1 cellular context compared by ENCODE assay signal in the genomic region with DNA sequence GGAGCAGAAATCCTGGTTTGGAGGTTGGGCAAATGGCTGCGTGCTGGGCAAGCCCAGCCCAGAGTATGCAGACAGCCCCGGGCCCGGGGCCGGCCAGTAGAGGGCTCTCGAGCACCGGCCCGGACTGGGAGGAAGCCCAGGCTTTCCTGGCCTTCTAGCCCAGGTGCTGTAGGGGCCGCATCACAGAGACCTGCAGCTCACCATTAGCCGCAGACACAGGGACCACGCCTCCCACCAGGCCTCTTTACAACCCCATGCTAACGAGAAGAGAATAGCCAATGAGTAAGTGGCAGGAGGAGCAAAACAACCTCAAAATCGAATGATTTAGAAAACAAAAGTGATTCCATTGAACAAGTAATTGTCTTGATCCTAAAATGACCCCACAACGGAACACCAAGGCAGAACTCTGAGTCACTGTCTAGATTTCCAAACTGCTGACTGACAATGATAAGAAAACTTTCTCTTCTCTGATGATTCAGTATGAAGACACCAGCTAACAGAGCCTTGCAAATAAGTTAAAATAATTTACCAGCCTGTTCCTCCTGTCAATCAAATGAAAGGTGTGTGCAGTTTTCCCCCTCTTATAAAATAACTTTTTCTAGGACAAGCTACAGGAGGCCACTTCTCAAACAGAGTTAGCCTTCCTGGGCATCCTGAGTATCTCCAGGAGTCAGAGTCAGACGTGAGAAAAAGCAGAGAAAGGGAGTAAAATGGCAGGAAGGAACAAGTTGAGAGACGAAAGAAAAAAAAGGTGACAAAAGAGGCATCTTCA.
TF ChIP-seq lines count a peak whose summit lies in the region.

No MANE protein-coding gene starts in this region.

TF ChIP-seq in HepG2, 621 proteins besides CTCF, POLR2A, EP300 and RAD21 (continued from another document and continues in another):
- TF ChIP-seq, protein P1, sequence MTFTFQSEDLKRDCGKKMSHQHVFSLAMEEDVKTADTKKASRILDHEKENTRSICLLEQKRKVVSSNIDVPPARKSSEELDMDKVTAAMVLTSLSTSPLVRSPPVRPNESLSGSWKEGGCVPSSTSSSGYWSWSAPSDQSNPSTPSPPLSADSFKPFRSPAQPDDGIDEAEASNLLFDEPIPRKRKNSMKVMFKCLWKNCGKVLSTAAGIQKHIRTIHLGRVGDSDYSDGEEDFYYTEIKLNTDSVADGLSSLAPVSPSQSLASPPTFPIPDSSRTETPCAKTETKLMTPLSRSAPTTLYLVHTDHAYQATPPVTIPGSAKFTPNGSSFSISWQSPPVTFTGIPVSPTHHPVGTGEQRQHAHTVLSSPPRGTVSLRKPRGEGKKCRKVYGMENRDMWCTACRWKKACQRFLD (CRISPR knock-in tag; IDR thresholded peaks at IDR 0.05; ENCODE audit: borderline replicate concordance) = no peak
- peak; percentile 59; the same call in 1 of the 2 replicates for TF ChIP-seq ARNT2 (CRISPR knock-in tag; IDR thresholded peaks at IDR 0.05; ENCODE audit: low read depth)
- no peak for TF ChIP-seq ZNF839 (CRISPR knock-in tag; IDR thresholded peaks at IDR 0.05; ENCODE audit: borderline replicate concordance)
- TF ChIP-seq ZNF672 (CRISPR knock-in tag; IDR thresholded peaks at IDR 0.05) = no peak
- peak; percentile 45; the same call in 1 of the 2 replicates for TF ChIP-seq KDM5B (CRISPR knock-in tag; IDR thresholded peaks at IDR 0.05; ENCODE audit: borderline replicate concordance)
- TF ChIP-seq ZNF276 (CRISPR knock-in tag; IDR thresholded peaks at IDR 0.05; ENCODE audit: low read depth) = no peak
- no peak for TF ChIP-seq TIGD3 (CRISPR knock-in tag; IDR thresholded peaks at IDR 0.05; ENCODE audit: borderline replicate concordance)
- no peak for TF ChIP-seq TFDP2 (CRISPR knock-in tag; IDR thresholded peaks at IDR 0.05)
- no peak for TF ChIP-seq JUNB (CRISPR knock-in tag; IDR thresholded peaks at IDR 0.05; ENCODE audit: borderline replicate concordance)
- TF ChIP-seq MAF1 (CRISPR knock-in tag; IDR thresholded peaks at IDR 0.05; ENCODE audit: borderline replicate concordance) = no peak
- peak; percentile 51; the same call in 1 of the 2 replicates for TF ChIP-seq KDM2A (CRISPR knock-in tag; IDR thresholded peaks at IDR 0.05; ENCODE audit: borderline replicate concordance, low read depth)
- no peak for TF ChIP-seq PRDM15 (CRISPR knock-in tag; IDR thresholded peaks at IDR 0.05)
- no peak for TF ChIP-seq ZNF546 (CRISPR knock-in tag; conservative IDR thresholded peaks at IDR 0.05)
- TF ChIP-seq, protein P2, sequence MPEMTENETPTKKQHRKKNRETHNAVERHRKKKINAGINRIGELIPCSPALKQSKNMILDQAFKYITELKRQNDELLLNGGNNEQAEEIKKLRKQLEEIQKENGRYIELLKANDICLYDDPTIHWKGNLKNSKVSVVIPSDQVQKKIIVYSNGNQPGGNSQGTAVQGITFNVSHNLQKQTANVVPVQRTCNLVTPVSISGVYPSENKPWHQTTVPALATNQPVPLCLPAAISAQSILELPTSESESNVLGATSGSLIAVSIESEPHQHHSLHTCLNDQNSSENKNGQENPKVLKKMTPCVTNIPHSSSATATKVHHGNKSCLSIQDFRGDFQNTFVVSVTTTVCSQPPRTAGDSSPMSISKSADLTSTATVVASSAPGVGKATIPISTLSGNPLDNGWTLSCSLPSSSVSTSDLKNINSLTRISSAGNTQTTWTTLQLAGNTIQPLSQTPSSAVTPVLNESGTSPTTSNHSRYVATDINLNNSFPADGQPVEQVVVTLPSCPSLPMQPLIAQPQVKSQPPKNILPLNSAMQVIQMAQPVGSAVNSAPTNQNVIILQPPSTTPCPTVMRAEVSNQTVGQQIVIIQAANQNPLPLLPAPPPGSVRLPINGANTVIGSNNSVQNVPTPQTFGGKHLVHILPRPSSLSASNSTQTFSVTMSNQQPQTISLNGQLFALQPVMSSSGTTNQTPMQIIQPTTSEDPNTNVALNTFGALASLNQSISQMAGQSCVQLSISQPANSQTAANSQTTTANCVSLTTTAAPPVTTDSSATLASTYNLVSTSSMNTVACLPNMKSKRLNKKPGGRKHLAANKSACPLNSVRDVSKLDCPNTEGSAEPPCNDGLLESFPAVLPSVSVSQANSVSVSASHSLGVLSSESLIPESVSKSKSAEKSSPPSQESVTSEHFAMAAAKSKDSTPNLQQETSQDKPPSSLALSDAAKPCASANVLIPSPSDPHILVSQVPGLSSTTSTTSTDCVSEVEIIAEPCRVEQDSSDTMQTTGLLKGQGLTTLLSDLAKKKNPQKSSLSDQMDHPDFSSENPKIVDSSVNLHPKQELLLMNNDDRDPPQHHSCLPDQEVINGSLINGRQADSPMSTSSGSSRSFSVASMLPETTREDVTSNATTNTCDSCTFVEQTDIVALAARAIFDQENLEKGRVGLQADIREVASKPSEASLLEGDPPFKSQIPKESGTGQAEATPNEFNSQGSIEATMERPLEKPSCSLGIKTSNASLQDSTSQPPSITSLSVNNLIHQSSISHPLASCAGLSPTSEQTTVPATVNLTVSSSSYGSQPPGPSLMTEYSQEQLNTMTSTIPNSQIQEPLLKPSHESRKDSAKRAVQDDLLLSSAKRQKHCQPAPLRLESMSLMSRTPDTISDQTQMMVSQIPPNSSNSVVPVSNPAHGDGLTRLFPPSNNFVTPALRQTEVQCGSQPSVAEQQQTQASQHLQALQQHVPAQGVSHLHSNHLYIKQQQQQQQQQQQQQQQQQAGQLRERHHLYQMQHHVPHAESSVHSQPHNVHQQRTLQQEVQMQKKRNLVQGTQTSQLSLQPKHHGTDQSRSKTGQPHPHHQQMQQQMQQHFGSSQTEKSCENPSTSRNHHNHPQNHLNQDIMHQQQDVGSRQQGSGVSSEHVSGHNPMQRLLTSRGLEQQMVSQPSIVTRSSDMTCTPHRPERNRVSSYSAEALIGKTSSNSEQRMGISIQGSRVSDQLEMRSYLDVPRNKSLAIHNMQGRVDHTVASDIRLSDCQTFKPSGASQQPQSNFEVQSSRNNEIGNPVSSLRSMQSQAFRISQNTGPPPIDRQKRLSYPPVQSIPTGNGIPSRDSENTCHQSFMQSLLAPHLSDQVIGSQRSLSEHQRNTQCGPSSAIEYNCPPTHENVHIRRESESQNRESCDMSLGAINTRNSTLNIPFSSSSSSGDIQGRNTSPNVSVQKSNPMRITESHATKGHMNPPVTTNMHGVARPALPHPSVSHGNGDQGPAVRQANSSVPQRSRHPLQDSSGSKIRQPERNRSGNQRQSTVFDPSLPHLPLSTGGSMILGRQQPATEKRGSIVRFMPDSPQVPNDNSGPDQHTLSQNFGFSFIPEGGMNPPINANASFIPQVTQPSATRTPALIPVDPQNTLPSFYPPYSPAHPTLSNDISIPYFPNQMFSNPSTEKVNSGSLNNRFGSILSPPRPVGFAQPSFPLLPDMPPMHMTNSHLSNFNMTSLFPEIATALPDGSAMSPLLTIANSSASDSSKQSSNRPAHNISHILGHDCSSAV (CRISPR knock-in tag; IDR thresholded peaks at IDR 0.05; ENCODE audit: borderline replicate concordance) = no peak
- TF ChIP-seq HNRNPH1 (optimal IDR thresholded peaks at IDR 0.05; ENCODE audit: low read depth, low read length) = no peak
- TF ChIP-seq ZNF496 (CRISPR knock-in tag; IDR thresholded peaks at IDR 0.05; ENCODE audit: insufficient replicate concordance) = no peak
- TF ChIP-seq MLX (CRISPR knock-in tag; IDR thresholded peaks at IDR 0.05) = no peak
- no peak for TF ChIP-seq ZNF207 (IDR thresholded peaks at IDR 0.05; ENCODE audit: borderline replicate concordance)
- no peak for TF ChIP-seq ZFP82 (CRISPR knock-in tag; IDR thresholded peaks at IDR 0.05; ENCODE audit: borderline replicate concordance)
- no peak for TF ChIP-seq NFE2L1 (CRISPR knock-in tag; IDR thresholded peaks at IDR 0.05; ENCODE audit: borderline replicate concordance)
- no peak for TF ChIP-seq ZFP90 (CRISPR knock-in tag; IDR thresholded peaks at IDR 0.05; ENCODE audit: borderline replicate concordance)
- TF ChIP-seq ETS1 (CRISPR knock-in tag; IDR thresholded peaks at IDR 0.05) = no peak
- TF ChIP-seq, protein P3, sequence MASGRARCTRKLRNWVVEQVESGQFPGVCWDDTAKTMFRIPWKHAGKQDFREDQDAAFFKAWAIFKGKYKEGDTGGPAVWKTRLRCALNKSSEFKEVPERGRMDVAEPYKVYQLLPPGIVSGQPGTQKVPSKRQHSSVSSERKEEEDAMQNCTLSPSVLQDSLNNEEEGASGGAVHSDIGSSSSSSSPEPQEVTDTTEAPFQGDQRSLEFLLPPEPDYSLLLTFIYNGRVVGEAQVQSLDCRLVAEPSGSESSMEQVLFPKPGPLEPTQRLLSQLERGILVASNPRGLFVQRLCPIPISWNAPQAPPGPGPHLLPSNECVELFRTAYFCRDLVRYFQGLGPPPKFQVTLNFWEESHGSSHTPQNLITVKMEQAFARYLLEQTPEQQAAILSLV (CRISPR knock-in tag; IDR thresholded peaks at IDR 0.05; ENCODE audit: borderline replicate concordance) = no peak
- TF ChIP-seq NR3C1 (CRISPR knock-in tag; IDR thresholded peaks at IDR 0.05) = no peak
